ENCODE assay signal across 20 cellular contexts in the genomic region with DNA sequence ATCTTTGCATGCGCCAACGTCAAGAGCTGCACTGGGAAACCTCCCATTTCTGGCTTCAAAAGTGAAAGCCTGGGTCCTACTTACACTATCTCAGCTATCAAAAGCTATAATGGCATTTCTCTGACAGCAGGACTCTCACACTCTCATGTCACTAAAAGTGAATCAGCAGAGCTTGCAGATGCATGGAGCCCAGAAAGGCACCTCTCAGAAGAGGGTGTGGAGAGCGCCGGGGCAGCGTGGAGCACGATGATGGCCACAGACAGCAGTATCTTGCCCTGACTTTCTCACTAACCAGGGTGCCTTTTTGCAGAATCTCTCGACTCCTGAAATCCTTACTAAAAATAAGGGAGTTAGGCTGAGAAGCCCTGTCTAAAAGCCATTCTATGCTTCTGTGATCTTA.
"Had no signal": no experiment of that assay in that cellular context is flagged by ENCODE, and none has a peak within 500 bp of the region (broad histone marks: within the 10 kb centered on the region; RNA-seq: fewer than 3 reads in every experiment).

No MANE protein-coding gene starts in this region.

- H3K4me3 Mint-ChIP-seq: dendritic cell treated with granulocyte-macrophage colony-stimulating factor and Interleukin-4, amounts not matched to agents 40 ng/mL and 50 ng/mL, for 4 days; effector memory CD8-positive, alpha-beta T cell; naive thymus-derived CD4-positive, alpha-beta T cell; nephron progenitor cell had no signal

- H3K9me3 Mint-ChIP-seq: nephron progenitor cell had no signal

- H3K79me2 ChIP-seq: parathyroid adenoma had no signal

- DNase-seq: effector memory CD8-positive, alpha-beta T cell; foreskin melanocyte; heart left ventricle; hippocampal formation; left lung; mesenchymal stem cell; naive thymus-derived CD4-positive, alpha-beta T cell; nephron progenitor cell; sigmoid colon; stimulated activated CD4-positive, alpha-beta T cell treated with anti-CD3 and anti-CD28 coated beads, Interleukin-2, amount 100 ng/mL, for 24 hours; stimulated activated naive CD4-positive, alpha-beta T cell; stomach; substantia nigra; trophoblast cell had no signal

- H3K27me3 Mint-ChIP-seq: dendritic cell treated with granulocyte-macrophage colony-stimulating factor and Interleukin-4, amounts not matched to agents 40 ng/mL and 50 ng/mL, for 4 days; effector memory CD8-positive, alpha-beta T cell had no signal

- H3K27ac ChIP-seq: heart left ventricle, left lung, parathyroid adenoma, prostate gland, sigmoid colon, skin epidermis, stomach, thoracic aorta had no signal

- H3K27ac Mint-ChIP-seq: dendritic cell treated with granulocyte-macrophage colony-stimulating factor and Interleukin-4, amounts not matched to agents 40 ng/mL and 50 ng/mL, for 4 days; effector memory CD8-positive, alpha-beta T cell; naive thymus-derived CD4-positive, alpha-beta T cell; nephron progenitor cell had no signal

- H3K36me3 ChIP-seq: heart left ventricle, left lung, prostate gland, sigmoid colon, stomach, thoracic aorta had no signal

- H3K9ac ChIP-seq: parathyroid adenoma had no signal

- H3K27me3 ChIP-seq: heart left ventricle, left lung, sigmoid colon, stomach had no signal

- H3K9me3 ChIP-seq: heart left ventricle, left lung, prostate gland, sigmoid colon, stomach, thoracic aorta had no signal

- H3K4me1 ChIP-seq: left lung, parathyroid adenoma, prostate gland, sigmoid colon, stomach had no signal

- ATAC-seq: effector memory CD8-positive, alpha-beta T cell; left lung; naive thymus-derived CD4-positive, alpha-beta T cell had no signal

- H3K4me3 ChIP-seq: heart left ventricle, left lung, lung, prostate gland, sigmoid colon, skin epidermis, stomach, thoracic aorta had no signal

- H3K4me1 Mint-ChIP-seq: naive thymus-derived CD4-positive, alpha-beta T cell had no signal

- H2AFZ ChIP-seq: parathyroid adenoma had no signal
